30 cellular contexts compared by ENCODE assay signal in the genomic region with DNA sequence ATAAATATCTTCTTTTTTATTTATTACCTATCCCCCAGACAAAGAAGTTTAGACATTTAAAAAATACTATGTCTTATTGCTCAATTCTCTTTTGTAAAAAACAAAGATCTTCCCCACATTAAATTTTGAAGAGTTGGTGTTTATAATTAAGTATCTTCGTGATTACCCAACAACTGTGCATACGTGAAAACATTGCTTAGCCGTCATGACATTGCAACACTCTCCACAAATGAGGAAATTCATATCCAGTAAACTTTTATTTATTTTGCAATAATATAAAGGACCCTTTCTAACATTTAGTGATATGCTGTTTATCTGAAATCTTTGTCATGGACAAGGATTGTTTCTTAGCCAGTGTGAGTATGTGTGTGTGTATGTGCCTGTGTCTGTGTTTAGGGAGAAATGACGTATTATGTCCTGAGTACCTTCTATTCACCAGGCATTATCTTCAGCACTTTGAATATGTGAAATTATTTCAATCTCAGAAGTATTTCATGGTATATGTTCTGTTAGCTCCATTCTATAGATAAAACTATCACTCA. TPM values are rescaled to one million over a fixed set of nuclear protein-coding genes. Genes with fewer than 3 reads are reported as not detected.
DNase-seq lines count a peak whose midpoint lies in the region; ATAC-seq and TF ChIP-seq lines count a peak whose summit lies in the region.
"Had no signal": no experiment of that assay in that cellular context is flagged by ENCODE, and none has a peak within 500 bp of the region (broad histone marks: within the 10 kb centered on the region; RNA-seq: fewer than 3 reads in every experiment).

No MANE protein-coding gene starts in this region.

- H3K18ac ChIP-seq in mesenchymal stem cell (ENCODE audit: low read depth in 1 of 2, low read length in 2 of 2), result no peak overlapping the region

- H2AFZ ChIP-seq in GM23248, result no peak overlapping the region
- no peak overlapping the region for H2AFZ ChIP-seq in mesenchymal stem cell (ENCODE audit: low read depth, low read length)

- H3K79me1 ChIP-seq in mesenchymal stem cell (replicated peaks; ENCODE audit: low read length, poor library complexity, severe bottlenecking), result no peaks in the 10 kb centered on the region

- no peak overlapping the region for H2BK5ac ChIP-seq in mesenchymal stem cell (ENCODE audit: low read depth, low read length, poor library complexity, severe bottlenecking)

- H3K36me3 Mint-ChIP-seq in activated naive CD8-positive, alpha-beta T cell treated with anti-CD3 and anti-CD28 coated beads for 36 hours, result peaks cover 2% of the 10 kb centered on the region
- H3K36me3 Mint-ChIP-seq: stimulated activated effector memory CD8-positive, alpha-beta T cell treated with anti-CD3 and anti-CD28 coated beads, Interleukin-12 subunit alpha, Interleukin-12 subunit beta, amount 100 ng/mL, for 72 hours had no signal

- no peaks in the 10 kb centered on the region for H3K79me2 ChIP-seq in GM23248 (ENCODE audit: insufficient read depth)

- H4K8ac ChIP-seq in mesenchymal stem cell (ENCODE audit: low read length), result no peak overlapping the region

- H3K27ac Mint-ChIP-seq in activated naive CD8-positive, alpha-beta T cell treated with anti-CD3 and anti-CD28 coated beads for 36 hours, result no peak overlapping the region
- H3K27ac Mint-ChIP-seq: naive thymus-derived CD8-positive, alpha-beta T cell; stimulated activated effector memory CD8-positive, alpha-beta T cell treated with anti-CD3 and anti-CD28 coated beads, Interleukin-12 subunit alpha, Interleukin-12 subunit beta, amount 100 ng/mL, for 72 hours; T-helper 1 cell treated with Interleukin-12 subunit alpha and Interleukin-12 subunit beta and Interleukin-4 antibody, amounts not matched to agents 30 μg/mL and 1 μg/mL, for 36 hours had no signal

- H2BK12ac ChIP-seq in mesenchymal stem cell (ENCODE audit: low read length in 2 of 2), result no peak overlapping the region

- in situ Hi-C loops in GM23248 (cut with MboI), result no loop called here

- no peak overlapping the region for H2AK5ac ChIP-seq in mesenchymal stem cell (ENCODE audit: low read length, severe bottlenecking)

- H3K23ac ChIP-seq in mesenchymal stem cell (ENCODE audit: low read length in 2 of 2), result no peak overlapping the region

- no peak for TF ChIP-seq POLR2A in NB4 (IDR thresholded peaks at IDR 0.05; ENCODE audit: extremely low read depth, insufficient read length)

- H3K27me3 ChIP-seq in GM23248 (replicated peaks; ENCODE audit: insufficient read depth), result no peaks in the 10 kb centered on the region
- no peaks in the 10 kb centered on the region for H3K27me3 ChIP-seq in mesenchymal stem cell (ENCODE audit: control insufficient read depth in 1 of 2, insufficient read depth in 1 of 2, low read length in 2 of 2)
- H3K27me3 ChIP-seq: BLaER1 had no signal

- H3K4ac ChIP-seq in mesenchymal stem cell (ENCODE audit: low read depth in 1 of 2, low read length in 2 of 2), result no peak overlapping the region

- H3K36me3 ChIP-seq in GM23248 (ENCODE audit: low read depth), result no peaks in the 10 kb centered on the region
- H3K36me3 ChIP-seq in mesenchymal stem cell (ENCODE audit: control insufficient read depth in 1 of 2, insufficient read depth in 2 of 2, low read depth in 1 of 2, low read length in 2 of 2), result no peaks in the 10 kb centered on the region
- H3K36me3 ChIP-seq: BLaER1 had no signal

- no peak overlapping the region for H3K4me3 Mint-ChIP-seq in activated naive CD8-positive, alpha-beta T cell treated with anti-CD3 and anti-CD28 coated beads for 36 hours
- H3K4me3 Mint-ChIP-seq: naive thymus-derived CD8-positive, alpha-beta T cell; stimulated activated effector memory CD8-positive, alpha-beta T cell treated with anti-CD3 and anti-CD28 coated beads, Interleukin-12 subunit alpha, Interleukin-12 subunit beta, amount 100 ng/mL, for 72 hours; T-helper 1 cell treated with Interleukin-12 subunit alpha and Interleukin-12 subunit beta and Interleukin-4 antibody, amounts not matched to agents 30 μg/mL and 1 μg/mL, for 36 hours had no signal

- peaks cover 24% of the 10 kb centered on the region for H3K27me3 Mint-ChIP-seq in activated naive CD8-positive, alpha-beta T cell treated with anti-CD3 and anti-CD28 coated beads for 36 hours

- 50 to 59% methylated on average over 4 of the region's 4 CpGs for WGBS in GM23248 (ENCODE audit: low coverage in 1 of 2, low lambda C conversion rate in 2 of 2, missing lambda C conversion rate in 2 of 2), 2 experiments
- WGBS in mesenchymal stem cell, result no CpG with 5 or more reads among the region's 4 CpGs

- DNase-seq in GM23248 (peak; percentile 23), NB4 (ENCODE audit: low read depth) (peak; percentile 68), amniotic epithelial cell (ENCODE audit: low read depth) (peak; percentile 88), mesenchymal stem cell (peak; percentile 8), DMS153 (lab: John Stamatoyannopoulos, UW) (no peak)
- DNase-seq in activated naive CD8-positive, alpha-beta T cell treated with anti-CD3 and anti-CD28 coated beads for 36 hours, result no peak
- DNase-seq: ACHN; activated CD4-positive, alpha-beta T cell treated with anti-CD3 and anti-CD28 coated beads, Interleukin-2, amount 50 U/mL, for 48 hours; activated gamma-delta T cell treated with Interleukin-2 at 50 U/mL for 16 hours; activated T-cell treated with anti-CD3 and anti-CD28 coated beads, Interleukin-2, amount 50 U/mL, for 48 hours; caudate nucleus; COR-L47; DMS79; GDM1; kidney glomerular epithelial cell; naive thymus-derived CD8-positive, alpha-beta T cell; NCI-H1417; NCI-H2081; NCI-H226; NCI-H69; nucleus accumbens had no signal

- no peaks in the 10 kb centered on the region for H3K9me2 ChIP-seq in GM23248 (ENCODE audit: insufficient read depth)

- no peak overlapping the region for H2BK15ac ChIP-seq in mesenchymal stem cell (ENCODE audit: low read depth, poor library complexity, severe bottlenecking)

- no peaks in the 10 kb centered on the region for H4K20me1 ChIP-seq in GM23248 (ENCODE audit: insufficient read depth)
- H4K20me1 ChIP-seq: BLaER1 had no signal

- no peak overlapping the region for H3K9ac ChIP-seq in GM23248
- no peak overlapping the region for H3K9ac ChIP-seq in mesenchymal stem cell (ENCODE audit: low read length)
- H3K9ac ChIP-seq: BLaER1 had no signal

- H3K4me1 ChIP-seq in GM23248 (ENCODE audit: insufficient read depth) (no peaks in the 10 kb centered on the region), mesenchymal stem cell (ENCODE audit: control insufficient read depth, insufficient read depth, low read depth, low read length) (no peaks in the 10 kb centered on the region)

- H2BK120ac ChIP-seq in mesenchymal stem cell (ENCODE audit: low read depth, low read length), result no peak overlapping the region

- ATAC-seq in GM21447 (IDR thresholded peaks at IDR 0.05; ENCODE audit: unreplicated experiment) (no peak), HG03342 (IDR thresholded peaks at IDR 0.05; ENCODE audit: unreplicated experiment) (no peak)
- ATAC-seq: esophagus mucosa; naive thymus-derived CD8-positive, alpha-beta T cell; stimulated activated effector memory CD8-positive, alpha-beta T cell treated with anti-CD3 and anti-CD28 coated beads, Interleukin-12 subunit alpha, Interleukin-12 subunit beta, amount 100 ng/mL, for 72 hours had no signal

- H3K27ac ChIP-seq in GM23248 (no peak overlapping the region), mesenchymal stem cell (ENCODE audit: low read length, poor library complexity, severe bottlenecking) (no peak overlapping the region)
- H3K27ac ChIP-seq: BLaER1 had no signal

- no peak overlapping the region for H4K91ac ChIP-seq in mesenchymal stem cell (ENCODE audit: low read length)

- no peak overlapping the region for H3K4me3 ChIP-seq in GM23248
- H3K4me3 ChIP-seq in NB4 (ENCODE audit: low read depth, low read length), result no peak overlapping the region
- H3K4me3 ChIP-seq in mesenchymal stem cell (ENCODE audit: insufficient read depth in 1 of 2, low read depth in 1 of 2, low read length in 2 of 2), result no peak overlapping the region
- H3K4me3 ChIP-seq: BLaER1 had no signal

- H3F3A ChIP-seq in GM23248 (ENCODE audit: insufficient read depth), result no peaks in the 10 kb centered on the region

- H3K4me1 Mint-ChIP-seq in activated naive CD8-positive, alpha-beta T cell treated with anti-CD3 and anti-CD28 coated beads for 36 hours, result no peaks in the 10 kb centered on the region
- H3K4me1 Mint-ChIP-seq: stimulated activated effector memory CD8-positive, alpha-beta T cell treated with anti-CD3 and anti-CD28 coated beads, Interleukin-12 subunit alpha, Interleukin-12 subunit beta, amount 100 ng/mL, for 72 hours had no signal

- peaks cover 14% of the 10 kb centered on the region for H3K9me3 Mint-ChIP-seq in activated naive CD8-positive, alpha-beta T cell treated with anti-CD3 and anti-CD28 coated beads for 36 hours

- H3K4me2 ChIP-seq in GM23248 (ENCODE audit: unreplicated experiment) (no peak overlapping the region), mesenchymal stem cell (ENCODE audit: low read length, poor library complexity, severe bottlenecking) (no peak overlapping the region)
- H3K4me2 ChIP-seq: BLaER1 had no signal

- H3K14ac ChIP-seq in mesenchymal stem cell (ENCODE audit: low read length in 2 of 2), result no peak overlapping the region

- H3K9me3 ChIP-seq in GM23248 (ENCODE audit: low read depth) (no peaks in the 10 kb centered on the region), mesenchymal stem cell (ENCODE audit: control insufficient read depth, low read length) (peaks cover 4% of the 10 kb centered on the region)

- TF ChIP-seq CTCF in NB4 (IDR thresholded peaks at IDR 0.05; ENCODE audit: low read depth, low read length), result no peak

RNA-seq across cellular contexts. Expression of a gene that starts 26.1 kb away (rescaled TPM):
- total RNA-seq in GM23248 (2014; rRNA removed; shearing (Covaris generic)), result 4.2 and 4.4 TPM in 2 replicates
- polyA plus RNA-seq in GM23248 (2016; fragmentation: Nextera tagmentation; extraction: Ambion mirVana), result 1.6 and 1.8 TPM in 2 replicates
- polyA plus RNA-seq in mesenchymal stem cell (2013, experiment 1 of 2), result 3.8 TPM
- polyA plus RNA-seq in mesenchymal stem cell (2013, experiment 2 of 2), result 4.0 TPM
- not detected for total RNA-seq in activated naive CD8-positive, alpha-beta T cell treated with anti-CD3 and anti-CD28 coated beads for 36 hours
- total RNA-seq: frontal cortex; naive thymus-derived CD8-positive, alpha-beta T cell; SK-MEL-5 had no signal
- polyA plus RNA-seq: naive thymus-derived CD8-positive, alpha-beta T cell had no signal

RNA-seq across cellular contexts. Expression of a gene that starts 30.6 kb away (rescaled TPM):
- 0.86 TPM in 1 of 2 replicates, not detected in the other for total RNA-seq in GM23248 (2014; rRNA removed; shearing (Covaris generic))
- polyA plus RNA-seq in GM23248 (2016; fragmentation: Nextera tagmentation; extraction: Ambion mirVana), result 0.46 TPM in 1 of 2 replicates, not detected in the other
- not detected for polyA plus RNA-seq in mesenchymal stem cell (2013, experiment 1 of 2)
- not detected for polyA plus RNA-seq in mesenchymal stem cell (2013, experiment 2 of 2)
- not detected for total RNA-seq in activated naive CD8-positive, alpha-beta T cell treated with anti-CD3 and anti-CD28 coated beads for 36 hours
- total RNA-seq: frontal cortex, SK-MEL-5, subcutaneous adipose tissue had no signal

Comparison
In these comparisons a context has a peak if more than half of its experiments do, and no peak if none do; other contexts are left out.
1. DNase-seq: peak in GM23248 (single experiment), NB4 (single experiment), amniotic epithelial cell (single experiment) and mesenchymal stem cell (single experiment); none in activated naive CD8-positive, alpha-beta T cell treated with anti-CD3 and anti-CD28 coated beads for 36 hours (single experiment) and DMS153 (single experiment).